Comparison of ENCODE assay signal across 16 cellular contexts in the genomic region with DNA sequence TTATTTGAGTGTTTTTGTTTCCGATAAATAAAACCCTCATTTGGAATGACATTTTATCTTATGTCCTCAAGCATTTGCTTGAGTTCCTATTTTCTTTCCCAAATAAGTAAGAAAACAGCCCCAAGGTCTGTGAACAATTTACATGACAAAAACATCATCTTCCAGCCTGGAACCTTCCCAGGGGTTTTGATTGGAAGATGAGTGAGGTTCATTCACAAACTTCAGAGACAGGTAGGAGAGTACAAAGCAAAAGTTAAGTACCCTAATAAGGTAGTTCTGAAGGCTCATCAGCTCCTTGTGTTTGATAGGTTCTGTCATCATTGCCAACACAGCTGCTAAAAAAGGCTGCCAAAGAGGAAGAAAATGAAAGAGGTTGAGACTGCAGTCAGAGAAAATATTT.
DNase-seq lines count a peak whose midpoint lies in the region; FAIRE-seq and TF ChIP-seq lines count a peak whose summit lies in the region.
"Had no signal": no experiment of that assay in that cellular context is flagged by ENCODE, and none has a peak within 500 bp of the region (broad histone marks: within the 10 kb centered on the region; RNA-seq: fewer than 3 reads in every experiment).

No MANE protein-coding gene starts in this region.

- H3K18ac ChIP-seq in H9 (ENCODE audit: insufficient read length, low read depth, low read length) (no peak overlapping the region), H1 (ENCODE audit: extremely low read depth, low read length) (no peak overlapping the region), mesenchymal stem cell (ENCODE audit: low read depth in 1 of 2, low read length in 2 of 2) (no peak overlapping the region)

- H3K4me1 ChIP-seq in H9 (ENCODE audit: insufficient read depth, low read length) (peaks cover 2% of the 10 kb centered on the region; the same call in 1 of the 2 replicates), H1 (replicated peaks in 1 of 4; ENCODE audit: control insufficient read depth in 3 of 4, insufficient read depth in 4 of 4, low read length in 3 of 4) (no peaks in the 10 kb centered on the region; a peak in 1 of 7 replicates), mesenchymal stem cell (ENCODE audit: control insufficient read depth, insufficient read depth, low read depth, low read length) (no peaks in the 10 kb centered on the region)
- H3K4me1 ChIP-seq: BLaER1 treated with 17β-estradiol and CSF1 and Interleukin-3, amounts not matched to agents 10 nM and 100 nM; HAP-1 had no signal

- no peak overlapping the region for H4K91ac ChIP-seq in H9 (ENCODE audit: insufficient read length, low read depth, low read length)
- no peak overlapping the region for H4K91ac ChIP-seq in H1 (replicated peaks; ENCODE audit: insufficient read length, low read length)
- no peak overlapping the region for H4K91ac ChIP-seq in mesenchymal stem cell (ENCODE audit: low read length)

- no peak for TF ChIP-seq RAD21 in H1 (IDR thresholded peaks at IDR 0.05 in 1 of 2, conservative IDR thresholded peaks at IDR 0.05 in 1 of 2; ENCODE audit: low read depth in 2 of 2, low read length in 2 of 2)

- H2BK20ac ChIP-seq in H9 (ENCODE audit: low read depth, low read length, poor library complexity, severe bottlenecking) (no peak overlapping the region), H1 (ENCODE audit: low read length) (no peak overlapping the region)

- POLR2A ChIA-PET in H1 (lab: Charles Lee; ENCODE audit: partially characterized antibody): no interaction called here

- DNase-seq in ELF-1 (ENCODE audit: low read depth, low spot score) (peak; percentile 9), H9 (peak; percentile 23), H1 (ENCODE audit: low read depth in 1 of 2, low spot score in 2 of 2) (no peak), iPS-NIHi11 (ENCODE audit: low spot score) (peak; percentile 11), GM12891 (ENCODE audit: insufficient read length, low spot score) (no peak), mesenchymal stem cell (no peak), germinal center (ENCODE audit: low spot score) (no peak)
- DNase-seq: ACHN; Calu3; CD4-positive, alpha-beta T cell; DMS153; DMS79 treated with DMSO at 0.1 percent for 48 hours; EL; GDM1 had no signal

- H3K79me2 ChIP-seq in H9 (ENCODE audit: insufficient read depth, low read length): no peaks in the 10 kb centered on the region
- H3K79me2 ChIP-seq in H1 (ENCODE audit: control insufficient read depth in 1 of 2, insufficient read depth in 2 of 2, low read length in 2 of 2): no peaks in the 10 kb centered on the region

- H2AK5ac ChIP-seq in H9 (ENCODE audit: insufficient read length, low read length): no peak overlapping the region
- H2AK5ac ChIP-seq in H1 (ENCODE audit: low read depth, low read length): no peak overlapping the region
- H2AK5ac ChIP-seq in mesenchymal stem cell (ENCODE audit: low read length, severe bottlenecking): no peak overlapping the region

- H3K4me2 ChIP-seq in H9 (ENCODE audit: insufficient read depth, insufficient read length, low read length): no peak overlapping the region
- no peak overlapping the region for H3K4me2 ChIP-seq in H1 (ENCODE audit: insufficient read depth in 1 of 2, low read depth in 2 of 2, low read length in 2 of 2)
- H3K4me2 ChIP-seq in mesenchymal stem cell (ENCODE audit: low read length, poor library complexity, severe bottlenecking): no peak overlapping the region
- H3K4me2 ChIP-seq: BLaER1 treated with 17β-estradiol and CSF1 and Interleukin-3, amounts not matched to agents 10 nM and 100 nM had no signal

- TF ChIP-seq CTCF in H9 (conservative IDR thresholded peaks at IDR 0.05) (no peak), H1 (IDR thresholded peaks at IDR 0.05; ENCODE audit: control extremely low read depth in 1 of 3, insufficient read depth in 1 of 3, low read depth in 1 of 3, low read length in 3 of 3) (no peak)

- H3K56ac ChIP-seq in H9 (ENCODE audit: insufficient read length, low read depth, low read length) (no peak overlapping the region), H1 (replicated peaks; ENCODE audit: insufficient read length, low read depth, low read length) (no peak overlapping the region)

- no peaks in the 10 kb centered on the region for H3K79me1 ChIP-seq in H9 (ENCODE audit: insufficient read depth, low read depth, low read length, poor library complexity, severe bottlenecking)
- no peaks in the 10 kb centered on the region for H3K79me1 ChIP-seq in H1 (ENCODE audit: low read depth, low read length)
- H3K79me1 ChIP-seq in mesenchymal stem cell (replicated peaks; ENCODE audit: low read length, poor library complexity, severe bottlenecking): no peaks in the 10 kb centered on the region

- no peak overlapping the region for H3K4me3 ChIP-seq in H1 (ENCODE audit: extremely low read depth in 1 of 4, insufficient read depth in 2 of 4, low read depth in 3 of 4, low read length in 4 of 4)
- H3K4me3 ChIP-seq in mesenchymal stem cell (ENCODE audit: insufficient read depth in 1 of 2, low read depth in 1 of 2, low read length in 2 of 2): no peak overlapping the region
- H3K4me3 ChIP-seq: BLaER1 treated with 17β-estradiol and CSF1 and Interleukin-3, amounts not matched to agents 10 nM and 100 nM; HAP-1 had no signal

- H4K20me1 ChIP-seq in H9 (ENCODE audit: control insufficient read depth, insufficient read depth, insufficient read length): no peaks in the 10 kb centered on the region
- H4K20me1 ChIP-seq in H1 (replicated peaks in 1 of 2; ENCODE audit: control insufficient read depth in 1 of 2, insufficient read depth in 2 of 2, low read length in 2 of 2): no peaks in the 10 kb centered on the region
- H4K20me1 ChIP-seq: BLaER1 treated with 17β-estradiol and CSF1 and Interleukin-3, amounts not matched to agents 10 nM and 100 nM had no signal

- CTCF ChIA-PET in H1 (lab: Charles Lee; ENCODE audit: partially characterized antibody): interaction anchor here (1.4 kb wide), 1 partner anchor 13 kb away, joined by 3 read pairs; no protein-coding TSS in a partner anchor

- no peak overlapping the region for H3K9ac ChIP-seq in H9 (ENCODE audit: extremely low read depth, insufficient read length, low read length)
- no peak overlapping the region for H3K9ac ChIP-seq in H1 (replicated peaks in 1 of 4; ENCODE audit: extremely low read depth in 1 of 4, low read depth in 3 of 4, low read length in 3 of 4)
- no peak overlapping the region for H3K9ac ChIP-seq in mesenchymal stem cell (ENCODE audit: low read length)
- H3K9ac ChIP-seq: BLaER1 treated with 17β-estradiol and CSF1 and Interleukin-3, amounts not matched to agents 10 nM and 100 nM had no signal

- peaks cover 7 to 12% of the 10 kb centered on the region in 2 experiments for H3K4me1 Mint-ChIP-seq in H9

- H3K27ac ChIP-seq in H9 (ENCODE audit: insufficient read length, low read depth, low read length) (no peak overlapping the region), H1 (ENCODE audit: low read depth, low read length) (no peak overlapping the region), mesenchymal stem cell (ENCODE audit: low read length, poor library complexity, severe bottlenecking) (no peak overlapping the region)
- H3K27ac ChIP-seq: BLaER1 treated with 17β-estradiol and CSF1 and Interleukin-3, amounts not matched to agents 10 nM and 100 nM had no signal

- no peak overlapping the region for H3K14ac ChIP-seq in H9 (ENCODE audit: insufficient read depth, low read length)
- H3K14ac ChIP-seq in H1 (ENCODE audit: insufficient read length): no peak overlapping the region
- H3K14ac ChIP-seq in mesenchymal stem cell (ENCODE audit: low read length in 2 of 2): no peak overlapping the region

- no peak for TF ChIP-seq POLR2A in H1 (IDR thresholded peaks at IDR 0.05; ENCODE audit: control extremely low read depth in 1 of 2, low read depth in 2 of 2, low read length in 2 of 2)
- no peak for TF ChIP-seq POLR2A in GM12891 (IDR thresholded peaks at IDR 0.05; ENCODE audit: low read depth, low read length)

- no peak overlapping the region for H3K27ac Mint-ChIP-seq in H9
- H3K27ac Mint-ChIP-seq: CD4-positive, alpha-beta T cell had no signal

- TF ChIP-seq EP300 in H1 (IDR thresholded peaks at IDR 0.05; ENCODE audit: borderline replicate concordance in 1 of 2, low read depth in 2 of 2, low read length in 2 of 2): no peak

- H2BK120ac ChIP-seq in H9 (ENCODE audit: low read depth, low read length, poor library complexity, severe bottlenecking): no peak overlapping the region
- H2BK120ac ChIP-seq in H1 (replicated peaks; ENCODE audit: low read depth, low read length): no peak overlapping the region
- no peak overlapping the region for H2BK120ac ChIP-seq in mesenchymal stem cell (ENCODE audit: low read depth, low read length)

- H4K5ac ChIP-seq in H9 (ENCODE audit: insufficient read length, low read depth, low read length) (no peak overlapping the region), H1 (ENCODE audit: insufficient read length, low read depth, low read length) (no peak overlapping the region)

- H2BK15ac ChIP-seq in H9 (ENCODE audit: low read depth, low read length): no peak overlapping the region
- H2BK15ac ChIP-seq in H1 (ENCODE audit: low read length): no peak overlapping the region
- H2BK15ac ChIP-seq in mesenchymal stem cell (ENCODE audit: low read depth, poor library complexity, severe bottlenecking): no peak overlapping the region

- no peaks in the 10 kb centered on the region for H3K23me2 ChIP-seq in H9 (ENCODE audit: insufficient read length, low read depth, low read length, poor library complexity, severe bottlenecking)
- H3K23me2 ChIP-seq in H1 (ENCODE audit: low read depth, low read length): no peaks in the 10 kb centered on the region

- H4K8ac ChIP-seq in H9 (replicated peaks; ENCODE audit: insufficient read length, low read depth, low read length) (no peak overlapping the region), H1 (ENCODE audit: extremely low read depth, insufficient read depth, low read length) (no peak overlapping the region), mesenchymal stem cell (ENCODE audit: low read length) (no peak overlapping the region)

- H3K23ac ChIP-seq in H9 (ENCODE audit: insufficient read length, low read depth, low read length) (no peak overlapping the region), H1 (ENCODE audit: insufficient read length) (no peak overlapping the region), mesenchymal stem cell (ENCODE audit: low read length in 2 of 2) (no peak overlapping the region)

- no peak overlapping the region for H3T11ph ChIP-seq in H9 (ENCODE audit: low read length)

- no peaks in the 10 kb centered on the region; a peak in 1 of 7 replicates for H3K36me3 Mint-ChIP-seq in H9 (ENCODE audit: insufficient read depth in 1 of 3, low read depth in 3 of 3)

- H3K4ac ChIP-seq in H9 (ENCODE audit: low read depth, low read length) (no peak overlapping the region), H1 (replicated peaks; ENCODE audit: insufficient read length, low read depth, low read length) (no peak overlapping the region), mesenchymal stem cell (ENCODE audit: low read depth in 1 of 2, low read length in 2 of 2) (no peak overlapping the region)

- FAIRE-seq in H1 (lab: Jason Lieb, UNC) (no peak), GM12891 (lab: Jason Lieb, UNC) (no peak)

- H2BK5ac ChIP-seq in H9 (ENCODE audit: insufficient read length, low read length) (no peak overlapping the region), H1 (ENCODE audit: low read depth, low read length) (no peak overlapping the region), mesenchymal stem cell (ENCODE audit: low read depth, low read length, poor library complexity, severe bottlenecking) (no peak overlapping the region)

- no peaks in the 10 kb centered on the region for H3K27me3 Mint-ChIP-seq in H9 (ENCODE audit: low read depth)
- H3K27me3 Mint-ChIP-seq: CD4-positive, alpha-beta T cell had no signal

- H2BK12ac ChIP-seq in H9 (ENCODE audit: insufficient read length, low read depth, low read length): no peak overlapping the region
- H2BK12ac ChIP-seq in H1 (ENCODE audit: low read depth, low read length): no peak overlapping the region
- no peak overlapping the region for H2BK12ac ChIP-seq in mesenchymal stem cell (ENCODE audit: low read length in 2 of 2)

- H3K9me3 ChIP-seq in H9 (ENCODE audit: control insufficient read depth, low read depth, low read length): no peaks in the 10 kb centered on the region
- no peaks in the 10 kb centered on the region for H3K9me3 ChIP-seq in H1 (ENCODE audit: insufficient read depth in 2 of 2, low read depth in 1 of 2, low read length in 1 of 2)
- H3K9me3 ChIP-seq in mesenchymal stem cell (ENCODE audit: control insufficient read depth, low read length): no peaks in the 10 kb centered on the region
- H3K9me3 ChIP-seq: BLaER1 treated with 17β-estradiol and CSF1 and Interleukin-3, amounts not matched to agents 10 nM and 100 nM; HAP-1 had no signal

- H3K36me3 ChIP-seq in H1 (ENCODE audit: control insufficient read depth in 2 of 4, insufficient read depth in 4 of 4, low read length in 3 of 4) (no peaks in the 10 kb centered on the region), mesenchymal stem cell (ENCODE audit: control insufficient read depth in 1 of 2, insufficient read depth in 2 of 2, low read depth in 1 of 2, low read length in 2 of 2) (no peaks in the 10 kb centered on the region)
- H3K36me3 ChIP-seq: BLaER1 treated with 17β-estradiol and CSF1 and Interleukin-3, amounts not matched to agents 10 nM and 100 nM; HAP-1 had no signal

- H2AFZ ChIP-seq in H9 (ENCODE audit: low read length) (no peak overlapping the region), H1 (ENCODE audit: low read length) (no peak overlapping the region), mesenchymal stem cell (ENCODE audit: low read depth, low read length) (no peak overlapping the region)

- WGBS in H9 (ENCODE audit: extremely low coverage, insufficient read length, low lambda C conversion rate): no CpG with 5 or more reads among the region's 1 CpG
- WGBS in H1 (ENCODE audit: extremely low coverage in 1 of 2, insufficient coverage in 1 of 2, insufficient read length in 1 of 2, insufficient replicate concordance in 2 of 2, low coverage in 1 of 2, low lambda C conversion rate in 2 of 2, missing lambda C conversion rate in 1 of 2), 2 experiments: 94% methylated on average over 1 of the region's 1 CpG; no CpG with 5 or more reads in 1 of the 2 experiments
- WGBS in mesenchymal stem cell: no CpG with 5 or more reads among the region's 1 CpG

- no peak overlapping the region for H3K4me3 Mint-ChIP-seq in H9
- H3K4me3 Mint-ChIP-seq: CD4-positive, alpha-beta T cell had no signal

- H3K27me3 ChIP-seq in H9 (ENCODE audit: insufficient read depth, low read length) (no peaks in the 10 kb centered on the region), H1 (replicated peaks in 1 of 4; ENCODE audit: control insufficient read depth in 3 of 4, extremely low read depth in 1 of 4, insufficient read depth in 3 of 4, low read length in 3 of 4) (no peaks in the 10 kb centered on the region), mesenchymal stem cell (ENCODE audit: control insufficient read depth in 1 of 2, insufficient read depth in 1 of 2, low read length in 2 of 2) (no peaks in the 10 kb centered on the region)
- H3K27me3 ChIP-seq: BLaER1 treated with 17β-estradiol and CSF1 and Interleukin-3, amounts not matched to agents 10 nM and 100 nM had no signal

- no peaks in the 10 kb centered on the region for H3K9me3 Mint-ChIP-seq in H9

Comparison
In these comparisons a context has a peak if more than half of its experiments do, and no peak if none do; other contexts are left out.
1. DNase-seq: peak in ELF-1 (single experiment), H9 (single experiment) and iPS-NIHi11 (single experiment); none in H1 (0 of 2), GM12891 (single experiment), mesenchymal stem cell (single experiment) and germinal center (single experiment).